In the genomic region with DNA sequence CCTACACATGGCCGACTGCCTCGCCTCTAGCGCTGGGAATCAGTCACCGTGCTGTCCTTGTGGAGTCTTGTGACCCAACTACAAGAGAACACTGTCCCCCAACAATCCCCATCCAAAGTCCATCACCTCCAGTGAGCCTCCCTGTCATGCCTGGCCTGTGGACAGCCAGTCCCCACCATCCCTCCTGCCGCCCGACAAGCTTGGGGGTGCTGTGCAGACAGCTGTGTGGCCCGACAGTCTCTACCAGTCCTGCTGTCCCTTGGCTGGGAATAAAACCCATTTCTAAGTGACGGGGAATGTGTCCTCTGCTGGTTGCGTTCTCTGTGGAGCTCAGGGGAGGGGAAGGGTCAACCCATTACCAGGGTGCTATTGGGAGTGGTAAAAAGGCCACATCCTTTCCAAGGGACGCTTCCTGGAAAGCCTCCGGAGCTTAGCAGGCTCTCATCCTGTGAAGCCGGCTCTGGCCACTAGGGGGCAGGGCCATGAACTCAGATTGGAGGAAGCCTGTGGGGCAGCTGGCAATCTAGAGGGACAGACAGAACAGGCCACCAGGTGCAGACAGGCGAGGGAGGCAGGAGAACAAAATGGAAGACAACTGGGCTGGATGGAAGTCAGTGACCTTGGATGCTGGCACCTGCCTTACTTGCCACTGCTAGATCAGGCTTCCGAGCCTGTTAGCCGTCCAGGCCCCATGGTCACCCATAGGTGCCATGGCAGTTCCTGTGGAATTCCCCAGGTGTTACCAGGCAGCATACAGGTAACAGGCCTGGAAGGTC, we compare ENCODE assay signal across 9 cellular contexts. TPM values are rescaled to one million over a fixed set of nuclear protein-coding genes. Genes with fewer than 3 reads are reported as not detected.
DNase-seq lines count a peak whose midpoint lies in the region; ATAC-seq, FAIRE-seq and TF ChIP-seq lines count a peak whose summit lies in the region.
"Had no signal": no experiment of that assay in that cellular context is flagged by ENCODE, and none has a peak within 500 bp of the region (broad histone marks: within the 10 kb centered on the region; RNA-seq: fewer than 3 reads in every experiment).

No MANE protein-coding gene starts in this region.

- H3K36me3 Mint-ChIP-seq in brain: no peaks in the 10 kb centered on the region

- no peaks in the 10 kb centered on the region for H3K9me3 ChIP-seq in kidney (ENCODE audit: control insufficient read depth in 1 of 2, low read length in 2 of 2)

- no peak overlapping the region for H3K4me3 ChIP-seq in kidney (ENCODE audit: low read length in 2 of 2)

- intact Hi-C loops in kidney (cut with DNase I): no loop called here

- TF ChIP-seq CTCF in brain (conservative IDR thresholded peaks at IDR 0.05): peak; percentile 50 to 75
- peak; percentile 53 for TF ChIP-seq CTCF in kidney (IDR thresholded peaks at IDR 0.05; ENCODE audit: borderline replicate concordance, extremely low read depth, insufficient read depth)

- no peak overlapping the region for H3K9ac ChIP-seq in kidney (ENCODE audit: low read length in 2 of 2)

- peaks cover 5% of the 10 kb centered on the region for H3K4me1 Mint-ChIP-seq in brain

- ATAC-seq in GM21529 (IDR thresholded peaks at IDR 0.05; ENCODE audit: unreplicated experiment) (peak; percentile 85), GM21423 (IDR thresholded peaks at IDR 0.05; ENCODE audit: unreplicated experiment) (no peak)

- H3K36me3 ChIP-seq in kidney (ENCODE audit: control insufficient read depth in 1 of 2, insufficient read depth in 2 of 2, low read length in 2 of 2): no peaks in the 10 kb centered on the region

- DNase-seq in ELF-1 (ENCODE audit: low read depth, low spot score): peak; percentile 92
- DNase-seq in LHCN-M2 (ENCODE audit: low read depth): peak; percentile 61
- peak; percentile 84 for DNase-seq in UCSD-AML1 (lab: John Stamatoyannopoulos, UW; ENCODE audit: unreplicated experiment)
- peak; percentile 84 for DNase-seq in kidney
- DNase-seq in stimulated activated CD4-positive, alpha-beta T cell treated with anti-CD3 and anti-CD28 coated beads, Interleukin-4, amount 100 ng/mL, for 24 hours: peak; percentile 78

- no peaks in the 10 kb centered on the region for H3K4me1 ChIP-seq in kidney (ENCODE audit: control insufficient read depth in 1 of 2, insufficient read depth in 1 of 2, low read depth in 1 of 2, low read length in 2 of 2)

- no peaks in the 10 kb centered on the region for H3K9me3 Mint-ChIP-seq in brain

- no peak overlapping the region for H3K4me3 Mint-ChIP-seq in brain

- FAIRE-seq in kidney (lab: Jason Lieb, UNC): no peak
- FAIRE-seq: endometrium had no signal

- no peaks in the 10 kb centered on the region for H3K27me3 Mint-ChIP-seq in brain

- H3K27ac Mint-ChIP-seq in brain: peak overlapping the region in 1 of 5 experiments; percentile 71

- no peak overlapping the region for H3K27ac ChIP-seq in kidney (ENCODE audit: low read depth in 2 of 2, low read length in 2 of 2)

RNA-seq across cellular contexts. Expression of a gene that starts 12.0 kb away (rescaled TPM):
- total RNA-seq in LHCN-M2 (2014; rRNA removed) (28.9 and 35.0 TPM in 2 replicates), kidney (18.3 TPM)
- polyA plus RNA-seq in LHCN-M2 (2012): 5.2 TPM
- polyA plus RNA-seq in brain (ENCODE audit: insufficient read depth, low read depth, low replicate concordance) (4.7 TPM), kidney (ENCODE audit: insufficient read depth, low read depth, low replicate concordance) (9.3 TPM)

RNA-seq across cellular contexts. Expression of a gene that starts 46.0 kb away (rescaled TPM):
- total RNA-seq in LHCN-M2 (2014; rRNA removed): 23.9 and 26.6 TPM in 2 replicates
- 12.0 TPM for polyA plus RNA-seq in LHCN-M2 (2012)
- polyA plus RNA-seq in brain (ENCODE audit: insufficient read depth, low read depth, low replicate concordance): 12.7 TPM
- total RNA-seq in kidney: 29.2 TPM
- polyA plus RNA-seq in kidney (ENCODE audit: insufficient read depth, low read depth, low replicate concordance): 23.1 TPM
